Comparison of ENCODE assay signal across 18 cellular contexts in genomic region chr10:117719558-117719957, GRCh38.
A peak's percentile ranks its signal among the peaks of the same experiment; 100 is the strongest.
DNase-seq lines count a peak whose midpoint lies in the region; TF ChIP-seq lines count a peak whose summit lies in the region.
"Had no signal": no experiment of that assay in that cellular context is flagged by ENCODE, and none has a peak within 500 bp of the region (broad histone marks: within the 10 kb centered on the region; RNA-seq: fewer than 3 reads in every experiment).

No MANE protein-coding gene starts in this region.

- H3K4me3 Mint-ChIP-seq in brain (peak overlapping the region in 1 of 5 experiments; percentile 20), progenitor cell of endocrine pancreas (ENCODE audit: low read depth) (no peak overlapping the region)
- H3K4me3 Mint-ChIP-seq: CD4-positive, CD25-positive, alpha-beta regulatory T cell; CD8-positive, alpha-beta memory T cell; H9; IgD-negative memory B cell had no signal

- H3K9me3 Mint-ChIP-seq in brain (peaks cover 0 to 12% (median 7%) of the 10 kb centered on the region in 5 experiments), progenitor cell of endocrine pancreas (ENCODE audit: low read depth) (peaks cover 2% of the 10 kb centered on the region)
- H3K9me3 Mint-ChIP-seq: H9 had no signal

- TF ChIP-seq CTCF in brain (conservative IDR thresholded peaks at IDR 0.05) = no peak
- TF ChIP-seq CTCF in progenitor cell of endocrine pancreas (IDR thresholded peaks at IDR 0.05; ENCODE audit: unreplicated experiment) = no peak

- H3K27me3 Mint-ChIP-seq in brain = peaks cover 27% of the 10 kb centered on the region
- H3K27me3 Mint-ChIP-seq in progenitor cell of endocrine pancreas = peaks cover 10% of the 10 kb centered on the region

- no peaks in the 10 kb centered on the region for H3K36me3 Mint-ChIP-seq in brain
- no peaks in the 10 kb centered on the region for H3K36me3 Mint-ChIP-seq in progenitor cell of endocrine pancreas (ENCODE audit: insufficient read depth)
- H3K36me3 Mint-ChIP-seq: CD4-positive, CD25-positive, alpha-beta regulatory T cell; CD8-positive, alpha-beta memory T cell; IgD-negative memory B cell had no signal

- peak overlapping the region in 3 of 5 experiments; percentile 11 to 54 (median 47) for H3K27ac Mint-ChIP-seq in brain
- H3K27ac Mint-ChIP-seq in progenitor cell of endocrine pancreas = peak overlapping the region; percentile 34
- H3K27ac Mint-ChIP-seq: CD4-positive, CD25-positive, alpha-beta regulatory T cell; CD8-positive, alpha-beta memory T cell; H9; IgD-negative memory B cell had no signal

- peak; percentile 39 for DNase-seq in NCI-H69 (lab: John Stamatoyannopoulos, UW)
- DNase-seq in left kidney (ENCODE audit: low read depth, low spot score) = peak; percentile 52
- no peak for DNase-seq in progenitor cell of endocrine pancreas (ENCODE audit: low spot score, unreplicated experiment)
- no peak for DNase-seq in NOMO-1 treated with DMSO at 0.1 percent for 48 hours (lab: John Stamatoyannopoulos, UW; ENCODE audit: unreplicated experiment)
- DNase-seq in NOMO-1 (lab: John Stamatoyannopoulos, UW; ENCODE audit: unreplicated experiment in 2 of 2) = no peak
- DNase-seq in GM19240 (ENCODE audit: insufficient read length, low spot score) = no peak
- DNase-seq: ACHN; BE2C; C1 segment of cervical spinal cord; CD4-positive, CD25-positive, alpha-beta regulatory T cell; CD8-positive, alpha-beta memory T cell; COR-L47; DMS153; DMS79 treated with DMSO at 0.1 percent for 48 hours; GF-D8; H9 had no signal

- H3K4me1 Mint-ChIP-seq in brain = peaks cover 24% of the 10 kb centered on the region
- peaks cover 24% of the 10 kb centered on the region for H3K4me1 Mint-ChIP-seq in progenitor cell of endocrine pancreas (ENCODE audit: low read depth)
- H3K4me1 Mint-ChIP-seq: CD4-positive, CD25-positive, alpha-beta regulatory T cell; CD8-positive, alpha-beta memory T cell; IgD-negative memory B cell had no signal

Comparison
In these comparisons a context has a peak if more than half of its experiments do, and no peak if none do; other contexts are left out.
1. DNase-seq: peak in NCI-H69 (single experiment) and left kidney (single experiment); none in progenitor cell of endocrine pancreas (single experiment), NOMO-1 treated with DMSO at 0.1 percent for 48 hours (single experiment), NOMO-1 (0 of 2) and GM19240 (single experiment).